Comparison of ENCODE assay signal across 8 cellular contexts in the genomic region with DNA sequence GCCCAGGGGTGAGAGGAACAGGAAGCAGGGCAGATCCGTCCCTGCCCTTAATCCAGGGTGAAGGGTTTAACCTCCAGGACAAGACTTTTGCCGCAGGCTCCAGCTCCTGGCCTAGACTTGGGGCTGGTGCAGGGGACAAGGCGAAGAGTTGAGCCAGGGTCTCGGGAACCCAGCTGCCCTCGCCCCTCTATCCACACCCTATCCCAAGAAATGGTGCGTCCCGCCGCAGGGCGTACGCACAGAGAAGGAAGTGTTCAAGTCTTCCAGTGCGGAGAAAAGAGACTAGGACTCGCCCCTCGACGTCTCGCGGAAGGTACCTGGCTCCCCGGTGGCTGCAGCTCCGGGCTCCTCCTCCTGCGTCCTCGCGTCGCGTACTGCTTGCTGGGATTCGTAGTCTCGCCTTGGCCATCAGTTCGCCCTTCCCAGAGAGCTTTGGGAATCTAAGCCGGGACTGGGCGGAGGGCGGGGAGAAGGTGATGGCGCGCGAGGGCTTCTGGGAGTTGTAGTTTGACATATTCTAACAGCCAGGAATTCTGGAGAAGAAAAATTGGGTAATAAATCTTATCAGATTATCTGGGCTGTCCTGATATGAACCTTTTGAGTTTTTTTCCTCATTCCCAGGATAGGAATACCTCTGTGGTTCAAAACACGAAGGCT. TPM values are rescaled to one million over a fixed set of nuclear protein-coding genes. Genes with fewer than 3 reads are reported as not detected.
DNase-seq lines count a peak whose midpoint lies in the region; ATAC-seq, FAIRE-seq and TF ChIP-seq lines count a peak whose summit lies in the region.

A gene with protein sequence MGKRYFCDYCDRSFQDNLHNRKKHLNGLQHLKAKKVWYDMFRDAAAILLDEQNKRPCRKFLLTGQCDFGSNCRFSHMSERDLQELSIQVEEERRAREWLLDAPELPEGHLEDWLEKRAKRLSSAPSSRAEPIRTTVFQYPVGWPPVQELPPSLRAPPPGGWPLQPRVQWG (minus strand): TSS at position 376 of the 657 bp plus-strand sequence. CDS start 18,463 bp downstream, outside the sequence.

- peak within 1 kb of the TSS; percentile 92 for H3K4me3 ChIP-seq in AG09309 (ENCODE audit: control insufficient read depth, low read depth, low read length)

- TF ChIP-seq CTCF in AG09309 (IDR thresholded peaks at IDR 0.05; ENCODE audit: control insufficient read depth, insufficient read depth, low read depth, low read length, missing control alignments): no peak

- FAIRE-seq in islet of Langerhans (lab: Jason Lieb, UNC): peak; percentile 81

- DNase-seq in AG09309 (ENCODE audit: low read depth): peak; percentile 79
- DNase-seq in NCI-H460 (ENCODE audit: extremely low read depth, low read depth): peak; percentile 94
- peak; percentile 82 for DNase-seq in activated CD4-positive, CD25-positive, alpha-beta regulatory T cell treated with anti-CD3 and anti-CD28 coated beads, Interleukin-2, amount 50 U/mL, for 72 hours
- peak; percentile 67 to 94 for DNase-seq in cerebellar nuclear complex (lab: John Stamatoyannopoulos, UW)
- DNase-seq in stimulated activated CD4-positive, alpha-beta T cell treated with anti-CD3 and anti-CD28 coated beads, Interleukin-12 subunit alpha, Interleukin-12 subunit beta, amount 100 ng/mL, for 4 hours: peak; percentile 85

- peak; percentile 87 for ATAC-seq in GM19035 (IDR thresholded peaks at IDR 0.05; ENCODE audit: unreplicated experiment)
- ATAC-seq in HG03354 (IDR thresholded peaks at IDR 0.05; ENCODE audit: poor library complexity, severe bottlenecking, unreplicated experiment): peak; percentile 91

RNA-seq across cellular contexts. Expression of the gene that starts here (rescaled TPM):
- total RNA-seq in NCI-H460 (2014; rRNA removed; shearing (Covaris generic)): 13.2 and 14.3 TPM in 2 replicates
- polyA plus RNA-seq in NCI-H460 (2014; cell fraction: nucleus; rRNA removed): 10.3 and 13.7 TPM in 2 replicates

Comparison
In these comparisons a context has a peak if more than half of its experiments do, and no peak if none do; other contexts are left out.
1. Peak in every context shown above with its lines: DNase-seq, ATAC-seq and H3K4me3 ChIP-seq.